ENCODE assay signal across 1 cellular context in the genomic region with DNA sequence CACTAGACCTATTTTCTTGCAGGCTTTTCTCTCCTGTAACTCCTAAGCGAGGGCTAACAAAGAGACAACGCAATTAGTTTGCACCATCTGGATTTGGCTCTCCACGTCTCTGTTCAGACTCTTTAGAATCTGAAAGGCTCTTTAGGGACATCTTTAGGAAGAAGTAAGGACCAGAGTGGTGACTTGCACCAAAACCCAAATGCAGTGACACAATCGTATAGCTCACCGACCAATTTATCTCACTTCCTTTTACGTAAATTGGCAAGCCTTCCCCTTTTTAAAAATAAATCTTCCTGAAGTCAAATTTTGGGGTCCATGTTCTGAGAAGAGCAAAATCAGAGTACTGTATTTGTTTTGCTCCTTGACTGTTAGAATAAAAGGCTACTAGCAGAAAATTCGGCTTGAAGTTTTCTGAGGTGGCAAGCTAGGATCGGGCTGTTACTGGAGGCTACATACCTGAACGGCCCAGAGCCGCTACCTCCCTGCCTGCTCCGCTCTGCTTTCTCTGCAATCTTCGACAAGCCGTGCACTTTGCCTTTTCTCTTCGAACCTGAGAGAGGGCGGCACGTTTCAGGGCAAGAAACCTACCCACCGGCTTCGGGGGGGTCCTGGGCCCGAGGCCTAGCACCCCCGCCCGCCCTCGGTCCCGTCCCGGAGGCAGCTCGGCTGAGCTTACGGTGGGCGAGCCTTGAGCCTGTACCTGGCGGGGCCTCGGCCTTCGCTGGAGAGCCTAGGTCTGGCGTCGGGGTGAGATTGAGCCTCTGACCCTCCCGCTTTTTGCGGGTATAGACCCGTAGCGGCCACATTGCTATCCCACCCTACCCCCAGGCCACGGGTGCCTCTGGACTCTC.
A peak's percentile ranks its signal among the peaks of the same experiment; 100 is the strongest.
TF ChIP-seq lines count a peak whose summit lies in the region.

No MANE protein-coding gene starts in this region.

TF ChIP-seq in GM12878, 131 proteins besides CTCF, POLR2A, EP300 and RAD21:
- TF ChIP-seq, protein P1, sequence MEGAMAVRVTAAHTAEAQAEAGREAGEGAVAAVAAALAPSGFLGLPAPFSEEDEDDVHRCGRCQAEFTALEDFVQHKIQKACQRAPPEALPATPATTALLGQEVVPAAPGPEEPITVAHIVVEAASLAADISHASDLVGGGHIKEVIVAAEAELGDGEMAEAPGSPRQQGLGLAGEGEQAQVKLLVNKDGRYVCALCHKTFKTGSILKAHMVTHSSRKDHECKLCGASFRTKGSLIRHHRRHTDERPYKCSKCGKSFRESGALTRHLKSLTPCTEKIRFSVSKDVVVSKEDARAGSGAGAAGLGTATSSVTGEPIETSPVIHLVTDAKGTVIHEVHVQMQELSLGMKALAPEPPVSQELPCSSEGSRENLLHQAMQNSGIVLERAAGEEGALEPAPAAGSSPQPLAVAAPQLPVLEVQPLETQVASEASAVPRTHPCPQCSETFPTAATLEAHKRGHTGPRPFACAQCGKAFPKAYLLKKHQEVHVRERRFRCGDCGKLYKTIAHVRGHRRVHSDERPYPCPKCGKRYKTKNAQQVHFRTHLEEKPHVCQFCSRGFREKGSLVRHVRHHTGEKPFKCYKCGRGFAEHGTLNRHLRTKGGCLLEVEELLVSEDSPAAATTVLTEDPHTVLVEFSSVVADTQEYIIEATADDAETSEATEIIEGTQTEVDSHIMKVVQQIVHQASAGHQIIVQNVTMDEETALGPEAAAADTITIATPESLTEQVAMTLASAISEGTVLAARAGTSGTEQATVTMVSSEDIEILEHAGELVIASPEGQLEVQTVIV (IDR thresholded peaks at IDR 0.05; ENCODE audit: borderline replicate concordance, partially characterized antibody): no peak
- TF ChIP-seq POLR2AphosphoS5 (IDR thresholded peaks at IDR 0.05; ENCODE audit: low read length): no peak
- no peak for TF ChIP-seq SMAD5 (IDR thresholded peaks at IDR 0.05; ENCODE audit: low read depth)
- TF ChIP-seq SPI1 (IDR thresholded peaks at IDR 0.05; ENCODE audit: borderline replicate concordance, insufficient read depth, low read depth, low read length): peak; percentile 33; the same call in 1 of the 2 replicates
- TF ChIP-seq MTA3 (IDR thresholded peaks at IDR 0.05; ENCODE audit: borderline replicate concordance, low read length): no peak
